In the genomic region with DNA sequence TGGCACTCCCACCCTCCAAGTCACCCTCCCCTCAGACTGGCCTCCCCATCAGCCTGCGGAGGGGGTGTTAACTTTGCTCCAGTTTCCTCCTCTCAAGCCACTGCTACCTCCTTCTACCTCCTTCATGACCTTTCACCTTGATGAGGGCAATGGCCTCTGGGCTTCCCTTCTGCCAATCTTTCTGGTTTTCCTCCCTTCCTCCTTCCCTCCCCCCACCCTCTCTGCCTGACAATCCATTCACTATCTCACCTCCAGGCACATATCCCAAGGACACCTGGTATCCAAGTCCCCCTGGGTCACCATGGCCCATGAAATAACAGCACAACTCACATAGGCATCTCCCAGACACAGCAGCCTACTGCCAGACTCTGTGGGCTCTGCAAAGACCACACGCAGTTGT, we compare ENCODE assay signal across 21 cellular contexts.
DNase-seq lines count a peak whose midpoint lies in the region; ATAC-seq and TF ChIP-seq lines count a peak whose summit lies in the region.
"Had no signal": no experiment of that assay in that cellular context is flagged by ENCODE, and none has a peak within 500 bp of the region (broad histone marks: within the 10 kb centered on the region; RNA-seq: fewer than 3 reads in every experiment).

No MANE protein-coding gene starts in this region.

- H3K9me3 ChIP-seq in esophagus muscularis mucosa = no peaks in the 10 kb centered on the region
- H3K9me3 ChIP-seq: esophagus squamous epithelium, lower lobe of right lung had no signal

- peaks cover 69 to 100% (median 99%) of the 10 kb centered on the region in 4 donors for H3K4me1 ChIP-seq in esophagus muscularis mucosa

- CTCF ChIA-PET in Calu3 (lab: Charles Lee) = interaction anchor here (1.1 kb wide), 1 partner anchor 8 kb away, joined by 3 read pairs; no protein-coding TSS in a partner anchor
- CTCF ChIA-PET in RWPE1 (lab: Yijun Ruan, JAX) = no interaction called here

- ATAC-seq in SK-N-SH treated with all-trans-retinoic acid at 6 μM for 48 hours (no peak), HG03196 (IDR thresholded peaks at IDR 0.05; ENCODE audit: unreplicated experiment) (no peak), GM18909 (IDR thresholded peaks at IDR 0.05; ENCODE audit: poor library complexity, unreplicated experiment) (no peak)
- ATAC-seq: lower lobe of right lung; naive thymus-derived CD4-positive, alpha-beta T cell had no signal

- H3K36me3 Mint-ChIP-seq in Calu3 (ENCODE audit: insufficient read depth, unreplicated experiment) (peaks cover 79% of the 10 kb centered on the region), osteocyte (ENCODE audit: unreplicated experiment) (no peaks in the 10 kb centered on the region)
- H3K36me3 Mint-ChIP-seq: CD4-positive, alpha-beta memory T cell had no signal

- TF ChIP-seq CTCF in Calu3 (IDR thresholded peaks at IDR 0.05; ENCODE audit: unreplicated experiment) = no peak
- no peak for TF ChIP-seq CTCF in RWPE1 (conservative IDR thresholded peaks at IDR 0.05; ENCODE audit: low read depth)
- no peak for TF ChIP-seq CTCF in esophagus muscularis mucosa (IDR thresholded peaks at IDR 0.05)
- no peak for TF ChIP-seq CTCF in osteocyte (IDR thresholded peaks at IDR 0.05)

- H3K4me3 ChIP-seq in esophagus muscularis mucosa = no peak overlapping the region
- H3K4me3 ChIP-seq: esophagus squamous epithelium, lower lobe of right lung had no signal

- 100% methylated on average over 2 of the region's 2 CpGs for WGBS in esophagus muscularis mucosa

- peak overlapping the region; percentile 13; the same call in 1 of the 2 replicates for H3K27ac ChIP-seq in RWPE1
- peak overlapping the region; percentile 82 to 86 (median 84) for H3K27ac ChIP-seq in esophagus muscularis mucosa (replicated peaks in 1 of 4)
- H3K27ac ChIP-seq: lower lobe of right lung had no signal

- no peaks in the 10 kb centered on the region for H3K27me3 ChIP-seq in esophagus muscularis mucosa
- H3K27me3 ChIP-seq: esophagus squamous epithelium had no signal

- H3K4me3 Mint-ChIP-seq in Calu3 (ENCODE audit: low read depth, unreplicated experiment) (peak overlapping the region; percentile 17), osteocyte (ENCODE audit: unreplicated experiment) (no peak overlapping the region)
- H3K4me3 Mint-ChIP-seq: activated CD4-positive, alpha-beta T cell treated with anti-CD3 and anti-CD28 coated beads, Interleukin-2, amount 10 ng/mL, durations not matched to agents 7 days and 5 days; CD4-positive, alpha-beta memory T cell; naive thymus-derived CD4-positive, alpha-beta T cell had no signal

- H3K27me3 Mint-ChIP-seq in Calu3 (ENCODE audit: unreplicated experiment) = no peaks in the 10 kb centered on the region
- no peaks in the 10 kb centered on the region for H3K27me3 Mint-ChIP-seq in osteocyte (ENCODE audit: unreplicated experiment)
- H3K27me3 Mint-ChIP-seq: activated CD4-positive, alpha-beta T cell treated with anti-CD3 and anti-CD28 coated beads, Interleukin-2, amount 10 ng/mL, durations not matched to agents 7 days and 5 days; progenitor cell of endocrine pancreas had no signal

- DNase-seq in Calu3 = no peak
- DNase-seq in RWPE1 (ENCODE audit: low spot score) = no peak
- DNase-seq in esophagus muscularis mucosa (ENCODE audit: extremely low spot score) = no peak
- no peak for DNase-seq in osteocyte (ENCODE audit: extremely low spot score, unreplicated experiment)
- no peak for DNase-seq in NAMALWA (ENCODE audit: low spot score)
- DNase-seq: activated CD4-positive, alpha-beta T cell treated with anti-CD3 and anti-CD28 coated beads, Interleukin-2, amount 10 ng/mL, durations not matched to agents 7 days and 5 days; activated CD8-positive, alpha-beta memory T cell treated with anti-CD3 and anti-CD28 coated beads, Interleukin-2, amount 50 U/mL, for 4 hours; CD4-positive, alpha-beta memory T cell; esophagus squamous epithelium; head of caudate nucleus; KBM-7; lower lobe of right lung; MV-4-11; naive thymus-derived CD4-positive, alpha-beta T cell; NCI-H2081 treated with DMSO at 0.1 percent for 48 hours; NK-92 treated with Interleukin-12 subunit alpha and Interleukin-12 subunit beta, amount 100 ng/mL, for 24 hours; SW 1271 had no signal

- POLR2A ChIA-PET in RWPE1 (lab: Yijun Ruan, JAX; ENCODE audit: low non-redundant PET) = no interaction called here

- no peaks in the 10 kb centered on the region for H3K36me3 ChIP-seq in esophagus muscularis mucosa
- H3K36me3 ChIP-seq: esophagus squamous epithelium, lower lobe of right lung had no signal

- H3K4me1 Mint-ChIP-seq in Calu3 (ENCODE audit: low read depth, unreplicated experiment) = peaks cover 95% of the 10 kb centered on the region
- H3K4me1 Mint-ChIP-seq in osteocyte (ENCODE audit: unreplicated experiment) = peaks cover 92% of the 10 kb centered on the region

- TF ChIP-seq EP300 in esophagus muscularis mucosa (IDR thresholded peaks at IDR 0.05) = no peak

- intact Hi-C loops in Calu3 (cut with micrococcal nuclease; ENCODE audit: unreplicated experiment) = loop anchor here (2.0 to 5.0 kb wide), 2 partner anchors 25 to 80 kb away; a partner anchor contains a TSS
- intact Hi-C loops in esophagus muscularis mucosa (cut with DNase I) = loop anchor here (5.0 kb wide), 1 partner anchor 46 kb away; no protein-coding TSS in a partner anchor

- H3K27ac Mint-ChIP-seq in Calu3 (ENCODE audit: unreplicated experiment) = peak overlapping the region; percentile 63
- H3K27ac Mint-ChIP-seq in osteocyte (ENCODE audit: unreplicated experiment) = peak overlapping the region; percentile 58
- H3K27ac Mint-ChIP-seq: activated CD4-positive, alpha-beta T cell treated with anti-CD3 and anti-CD28 coated beads, Interleukin-2, amount 10 ng/mL, durations not matched to agents 7 days and 5 days; naive thymus-derived CD4-positive, alpha-beta T cell; progenitor cell of endocrine pancreas had no signal

- no peak for TF ChIP-seq POLR2A in esophagus muscularis mucosa (IDR thresholded peaks at IDR 0.05; ENCODE audit: low read depth)

- no TSS peak for BruUV-seq in Calu3 (replicated peaks; lab: Mats Ljungman, UMichigan)

- no peaks in the 10 kb centered on the region for H3K9me3 Mint-ChIP-seq in Calu3 (ENCODE audit: low read depth, unreplicated experiment)
- no peaks in the 10 kb centered on the region for H3K9me3 Mint-ChIP-seq in osteocyte (ENCODE audit: unreplicated experiment)
- H3K9me3 Mint-ChIP-seq: CD4-positive, alpha-beta memory T cell had no signal

TF ChIP-seq in SK-N-SH treated with all-trans-retinoic acid at 6 μM for 48 hours, 23 proteins besides CTCF, POLR2A, EP300 and RAD21:
- no peak for TF ChIP-seq TCF4 (CRISPR knock-in tag; IDR thresholded peaks at IDR 0.05; ENCODE audit: borderline replicate concordance)
- TF ChIP-seq, protein P1, sequence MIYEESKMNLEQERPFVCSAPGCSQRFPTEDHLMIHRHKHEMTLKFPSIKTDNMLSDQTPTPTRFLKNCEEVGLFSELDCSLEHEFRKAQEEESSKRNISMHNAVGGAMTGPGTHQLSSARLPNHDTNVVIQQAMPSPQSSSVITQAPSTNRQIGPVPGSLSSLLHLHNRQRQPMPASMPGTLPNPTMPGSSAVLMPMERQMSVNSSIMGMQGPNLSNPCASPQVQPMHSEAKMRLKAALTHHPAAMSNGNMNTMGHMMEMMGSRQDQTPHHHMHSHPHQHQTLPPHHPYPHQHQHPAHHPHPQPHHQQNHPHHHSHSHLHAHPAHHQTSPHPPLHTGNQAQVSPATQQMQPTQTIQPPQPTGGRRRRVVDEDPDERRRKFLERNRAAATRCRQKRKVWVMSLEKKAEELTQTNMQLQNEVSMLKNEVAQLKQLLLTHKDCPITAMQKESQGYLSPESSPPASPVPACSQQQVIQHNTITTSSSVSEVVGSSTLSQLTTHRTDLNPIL (CRISPR knock-in tag; IDR thresholded peaks at IDR 0.05; ENCODE audit: low read depth) = no peak
- TF ChIP-seq, protein P2, sequence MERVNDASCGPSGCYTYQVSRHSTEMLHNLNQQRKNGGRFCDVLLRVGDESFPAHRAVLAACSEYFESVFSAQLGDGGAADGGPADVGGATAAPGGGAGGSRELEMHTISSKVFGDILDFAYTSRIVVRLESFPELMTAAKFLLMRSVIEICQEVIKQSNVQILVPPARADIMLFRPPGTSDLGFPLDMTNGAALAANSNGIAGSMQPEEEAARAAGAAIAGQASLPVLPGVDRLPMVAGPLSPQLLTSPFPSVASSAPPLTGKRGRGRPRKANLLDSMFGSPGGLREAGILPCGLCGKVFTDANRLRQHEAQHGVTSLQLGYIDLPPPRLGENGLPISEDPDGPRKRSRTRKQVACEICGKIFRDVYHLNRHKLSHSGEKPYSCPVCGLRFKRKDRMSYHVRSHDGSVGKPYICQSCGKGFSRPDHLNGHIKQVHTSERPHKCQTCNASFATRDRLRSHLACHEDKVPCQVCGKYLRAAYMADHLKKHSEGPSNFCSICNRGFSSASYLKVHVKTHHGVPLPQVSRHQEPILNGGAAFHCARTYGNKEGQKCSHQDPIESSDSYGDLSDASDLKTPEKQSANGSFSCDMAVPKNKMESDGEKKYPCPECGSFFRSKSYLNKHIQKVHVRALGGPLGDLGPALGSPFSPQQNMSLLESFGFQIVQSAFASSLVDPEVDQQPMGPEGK (CRISPR knock-in tag; IDR thresholded peaks at IDR 0.05; ENCODE audit: borderline replicate concordance) = no peak
